In the genomic region with DNA sequence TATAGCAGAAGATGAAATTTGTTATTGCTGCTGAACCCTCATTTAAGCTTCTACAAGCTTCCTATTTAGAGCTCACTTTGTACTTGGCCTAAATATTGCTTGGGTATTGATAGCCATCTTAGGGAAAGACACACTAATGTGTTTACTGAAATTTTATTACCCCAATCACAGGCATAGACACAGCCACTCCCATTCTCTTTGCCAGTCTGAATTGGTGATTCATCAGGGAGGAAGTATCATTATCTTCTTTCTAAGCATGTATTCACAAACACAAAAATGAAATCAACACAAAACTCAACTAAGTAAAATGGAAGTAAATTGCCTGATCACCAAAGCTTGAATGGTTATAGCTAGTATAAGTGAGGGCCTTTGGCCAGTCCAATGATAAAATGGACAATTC, we compare ENCODE assay signal across 22 cellular contexts.
"Had no signal": no experiment of that assay in that cellular context is flagged by ENCODE, and none has a peak within 500 bp of the region (broad histone marks: within the 10 kb centered on the region; RNA-seq: fewer than 3 reads in every experiment).

No MANE protein-coding gene starts in this region.

- H3K4me1 ChIP-seq: foreskin keratinocyte, left ventricle myocardium inferior, spleen, testis, uterus had no signal

- H3K4me1 Mint-ChIP-seq: activated CD4-positive, alpha-beta memory T cell treated with anti-CD3 and anti-CD28 coated beads, Interleukin-2, amount 10 ng/mL, durations not matched to agents 7 days and 5 days; activated naive CD4-positive, alpha-beta T cell treated with anti-CD3 and anti-CD28 coated beads, Interleukin-2, amount 10 ng/mL, durations not matched to agents 7 days and 5 days; immature natural killer cell had no signal

- H3K27me3 Mint-ChIP-seq: activated CD4-positive, alpha-beta memory T cell treated with anti-CD3 and anti-CD28 coated beads, Interleukin-2, amount 10 ng/mL, durations not matched to agents 7 days and 5 days; activated naive CD4-positive, alpha-beta T cell treated with anti-CD3 and anti-CD28 coated beads, Interleukin-2, amount 10 ng/mL, durations not matched to agents 7 days and 5 days; dendritic cell treated with granulocyte-macrophage colony-stimulating factor and Interleukin-4, amounts not matched to agents 40 ng/mL and 50 ng/mL, for 4 days; natural killer cell treated with Interleukin-12 subunit alpha and Interleukin-12 subunit beta and Interleukin-15 and Interleukin-18, amount 100 ng/mL, for 72 hours; progenitor cell of endocrine pancreas had no signal

- DNase-seq: activated CD4-positive, alpha-beta memory T cell treated with anti-CD3 and anti-CD28 coated beads, Interleukin-2, amount 10 ng/mL, durations not matched to agents 7 days and 5 days; activated CD4-positive, alpha-beta T cell treated with anti-CD3 and anti-CD28 coated beads for 48 hours; activated effector memory CD4-positive, alpha-beta T cell treated with anti-CD3 and anti-CD28 coated beads, Interleukin-2, amount 50 U/mL, for 16 hours; activated naive CD4-positive, alpha-beta T cell treated with anti-CD3 and anti-CD28 coated beads, Interleukin-2, amount 10 ng/mL, durations not matched to agents 7 days and 5 days; activated T-cell treated with anti-CD3 and anti-CD28 coated beads, Interleukin-2, amount 50 U/mL, for 72 hours; amygdala; effector CD4-positive, alpha-beta T cell; erythroblast; immature natural killer cell; left ventricle myocardium inferior; midbrain; retina; spleen; stimulated activated CD4-positive, alpha-beta T cell treated with anti-CD3 and anti-CD28 coated beads, Interleukin-4, amount 100 ng/mL, for 1 hour; stimulated activated naive CD4-positive, alpha-beta T cell; testis; trophoblast cell; uterus had no signal

- H3K9me3 Mint-ChIP-seq: activated CD4-positive, alpha-beta memory T cell treated with anti-CD3 and anti-CD28 coated beads, Interleukin-2, amount 10 ng/mL, durations not matched to agents 7 days and 5 days; activated naive CD4-positive, alpha-beta T cell treated with anti-CD3 and anti-CD28 coated beads, Interleukin-2, amount 10 ng/mL, durations not matched to agents 7 days and 5 days; dendritic cell treated with granulocyte-macrophage colony-stimulating factor and Interleukin-4, amounts not matched to agents 40 ng/mL and 50 ng/mL, for 4 days had no signal

- H3K36me3 Mint-ChIP-seq: activated naive CD4-positive, alpha-beta T cell treated with anti-CD3 and anti-CD28 coated beads, Interleukin-2, amount 10 ng/mL, durations not matched to agents 7 days and 5 days; immature natural killer cell; natural killer cell treated with Interleukin-12 subunit alpha and Interleukin-12 subunit beta and Interleukin-15 and Interleukin-18, amount 100 ng/mL, for 72 hours had no signal

- H3K27me3 ChIP-seq: foreskin keratinocyte, spleen, testis, uterus had no signal

- H3K36me3 ChIP-seq: left ventricle myocardium inferior, spleen, uterus had no signal

- ATAC-seq: activated T-cell treated with anti-CD3 and anti-CD28 coated beads, Interleukin-2, amount 50 U/mL, for 72 hours; foreskin keratinocyte; natural killer cell treated with Interleukin-12 subunit alpha and Interleukin-12 subunit beta and Interleukin-15 and Interleukin-18, amount 100 ng/mL, for 72 hours had no signal

- H3K27ac Mint-ChIP-seq: activated CD4-positive, alpha-beta memory T cell treated with anti-CD3 and anti-CD28 coated beads, Interleukin-2, amount 10 ng/mL, durations not matched to agents 7 days and 5 days; activated naive CD4-positive, alpha-beta T cell treated with anti-CD3 and anti-CD28 coated beads, Interleukin-2, amount 10 ng/mL, durations not matched to agents 7 days and 5 days; activated T-cell treated with anti-CD3 and anti-CD28 coated beads, Interleukin-2, amount 50 U/mL, for 72 hours; dendritic cell treated with granulocyte-macrophage colony-stimulating factor and Interleukin-4, amounts not matched to agents 40 ng/mL and 50 ng/mL, for 4 days; immature natural killer cell; natural killer cell treated with Interleukin-12 subunit alpha and Interleukin-12 subunit beta and Interleukin-15 and Interleukin-18, amount 100 ng/mL, for 72 hours; progenitor cell of endocrine pancreas had no signal

- H3K4me3 Mint-ChIP-seq: activated CD4-positive, alpha-beta memory T cell treated with anti-CD3 and anti-CD28 coated beads, Interleukin-2, amount 10 ng/mL, durations not matched to agents 7 days and 5 days; activated naive CD4-positive, alpha-beta T cell treated with anti-CD3 and anti-CD28 coated beads, Interleukin-2, amount 10 ng/mL, durations not matched to agents 7 days and 5 days; activated T-cell treated with anti-CD3 and anti-CD28 coated beads, Interleukin-2, amount 50 U/mL, for 72 hours; dendritic cell treated with granulocyte-macrophage colony-stimulating factor and Interleukin-4, amounts not matched to agents 40 ng/mL and 50 ng/mL, for 4 days; immature natural killer cell; natural killer cell treated with Interleukin-12 subunit alpha and Interleukin-12 subunit beta and Interleukin-15 and Interleukin-18, amount 100 ng/mL, for 72 hours had no signal

- H3K4me3 ChIP-seq: left ventricle myocardium inferior, spleen, testis, uterus had no signal

- H3K27ac ChIP-seq: foreskin keratinocyte, left ventricle myocardium inferior, spleen, testis, uterus had no signal

- H3K9me3 ChIP-seq: left ventricle myocardium inferior, spleen, testis, uterus had no signal
